In genomic region chr11:61429346-61429690, GRCh38 we compare ENCODE assay signal across 8 cellular contexts. TPM values are rescaled to one million over a fixed set of nuclear protein-coding genes. Genes with fewer than 3 reads are reported as not detected.
DNase-seq lines count a peak whose midpoint lies in the region; ATAC-seq and TF ChIP-seq lines count a peak whose summit lies in the region.

No MANE protein-coding gene starts in this region.

- no TSS peak for BruUV-seq in PC-9 (replicated peaks; lab: Mats Ljungman, UMichigan)

- CTCF ChIA-PET in PC-9 (lab: Charles Lee) = interaction anchor here (0.5 to 1.3 kb wide), 4 partner anchors 43 to 528 kb away, joined by 3 to 17 read pairs (median 5); partner anchors contain the start of gene VWCE

- H3K9me2 ChIP-seq in PC-9 (ENCODE audit: insufficient read depth) = no peaks in the 10 kb centered on the region

- H3K27me3 ChIP-seq in PC-9 (ENCODE audit: insufficient read depth, low read depth) (no peaks in the 10 kb centered on the region), foreskin keratinocyte (no peaks in the 10 kb centered on the region), osteoblast (ENCODE audit: insufficient read depth, low read length) (no peaks in the 10 kb centered on the region), transverse colon (no peaks in the 10 kb centered on the region)

- in situ Hi-C loops in Caki2 (cut with HindIII; ENCODE audit: low pct_unique_long_range_greater_than_20kb, low sequenced_read_pairs) = no loop called here
- in situ Hi-C loops in transverse colon (cut with MboI; ENCODE audit: low pct_ligation_motif_present in 1 of 4, low pct_unique_long_range_greater_than_20kb in 1 of 4, low sequenced_read_pairs in 3 of 4) = no loop called here

- peaks cover 35% of the 10 kb centered on the region; the same call in 1 of the 2 replicates for H3F3A ChIP-seq in PC-9 (ENCODE audit: insufficient read depth, low read depth)

- H2AFZ ChIP-seq in PC-9 (peak overlapping the region; percentile 92), osteoblast (ENCODE audit: low read length) (peak overlapping the region; percentile 77)

- TF ChIP-seq CTCF in PC-9 (conservative IDR thresholded peaks at IDR 0.05) = peak; percentile 31; the same call in 1 of the 2 replicates
- TF ChIP-seq CTCF in foreskin keratinocyte (conservative IDR thresholded peaks at IDR 0.05) = peak; percentile 38
- TF ChIP-seq CTCF in osteoblast (IDR thresholded peaks at IDR 0.05; ENCODE audit: extremely low read depth, low read depth, low read length) = no peak
- peak in 2 of 5 experiments; percentile 23 to 36 for TF ChIP-seq CTCF in transverse colon (IDR thresholded peaks at IDR 0.05)

- H3K27ac ChIP-seq in PC-9 (peak overlapping the region; percentile 86), foreskin keratinocyte (peak overlapping the region; percentile 91), osteoblast (ENCODE audit: low read depth, low read length) (peak overlapping the region; percentile 94), transverse colon (peak overlapping the region; percentile 93 to 100 (median 96))

- POLR2A ChIA-PET in PC-9 (lab: Charles Lee; ENCODE audit: unreplicated experiment) = interaction anchor here (0.6 to 1.5 kb wide), 6 partner anchors 7 to 517 kb away, joined by 3 to 4 read pairs (median 3); partner anchors contain the start of genes CYB561A3 and TMEM138

- no peaks in the 10 kb centered on the region for H3K9me3 ChIP-seq in PC-9 (ENCODE audit: insufficient read depth, low read depth)
- H3K9me3 ChIP-seq in osteoblast (ENCODE audit: low read depth, low read length) = no peaks in the 10 kb centered on the region
- H3K9me3 ChIP-seq in transverse colon = no peaks in the 10 kb centered on the region

- 0% methylated on average over 25 of the region's 37 CpGs; no CpG with 5 or more reads in 1 of the 2 donors for WGBS in transverse colon (ENCODE audit: low coverage in 1 of 2), 2 donors

- H3K4me3 ChIP-seq in PC-9 = peak overlapping the region; percentile 97
- peak overlapping the region; percentile 95 for H3K4me3 ChIP-seq in osteoblast (ENCODE audit: insufficient read depth, low read length)
- peak overlapping the region; percentile 64 to 99 (median 72) for H3K4me3 ChIP-seq in transverse colon

- H3K4me1 ChIP-seq in PC-9 (replicated peaks; ENCODE audit: insufficient read depth) (peaks cover 33% of the 10 kb centered on the region), foreskin keratinocyte (no peaks in the 10 kb centered on the region), osteoblast (ENCODE audit: insufficient read depth, low read length) (peaks cover 17% of the 10 kb centered on the region), transverse colon (peaks cover 18 to 43% (median 27%) of the 10 kb centered on the region in 4 donors)

- no peak for TF ChIP-seq POLR2A in transverse colon (IDR thresholded peaks at IDR 0.05)

- intact Hi-C loops in PC-9 (cut with micrococcal nuclease; ENCODE audit: unreplicated experiment) = no loop called here
- intact Hi-C loops in transverse colon (cut with DNase I; ENCODE audit: low total_unique reads) = no loop called here

- H3K79me2 ChIP-seq in PC-9 (ENCODE audit: low read depth) (peaks cover 94% of the 10 kb centered on the region), osteoblast (ENCODE audit: insufficient read depth, low read length) (peaks cover 97% of the 10 kb centered on the region)

- H3K4me2 ChIP-seq in PC-9 (peak overlapping the region; percentile 92), osteoblast (ENCODE audit: insufficient read depth, low read length) (peak overlapping the region; percentile 97)

- peaks cover 44% of the 10 kb centered on the region for H3K36me3 ChIP-seq in PC-9 (ENCODE audit: low read depth)
- H3K36me3 ChIP-seq in osteoblast (ENCODE audit: insufficient read depth, low read length) = peaks cover 43% of the 10 kb centered on the region
- peaks cover 0 to 37% (median 10%) of the 10 kb centered on the region in 4 donors for H3K36me3 ChIP-seq in transverse colon

- DNase-seq in Caki2 (ENCODE audit: low read depth) = peak; percentile 64
- DNase-seq in PC-9 = peak; percentile 55 to 74
- peak; percentile 60 for DNase-seq in activated effector memory CD4-positive, alpha-beta T cell treated with Interleukin-2 at 50 U/mL for 16 hours
- no peak for DNase-seq in foreskin keratinocyte
- peak; percentile 85 for DNase-seq in osteoblast (ENCODE audit: insufficient read length, low spot score, missing footprints)
- peak; percentile 63 for DNase-seq in transverse colon

- TF ChIP-seq EP300 in transverse colon (IDR thresholded peaks at IDR 0.05; ENCODE audit: low read depth) = no peak

- ATAC-seq in GM19397 (IDR thresholded peaks at IDR 0.05; ENCODE audit: unreplicated experiment) = peak; percentile 52
- peak; percentile 40 for ATAC-seq in HG03520 (IDR thresholded peaks at IDR 0.05; ENCODE audit: unreplicated experiment)
- ATAC-seq in foreskin keratinocyte = peak; percentile 42

- H4K20me1 ChIP-seq in PC-9 (ENCODE audit: insufficient read depth) (peaks cover 40% of the 10 kb centered on the region), osteoblast (ENCODE audit: insufficient read depth, low read length) (peaks cover 20% of the 10 kb centered on the region)

RNA-seq across cellular contexts. Expression of gene CPSF7, which starts 0.5 kb away (rescaled TPM):
- total RNA-seq in Caki2 (2014; rRNA removed; shearing (Covaris generic); ENCODE audit: low replicate concordance) = 24.5 and 44.8 TPM in 2 replicates
- total RNA-seq in PC-9 (2021) (82.7 and 87.0 TPM in 2 replicates), foreskin keratinocyte (47.7 and 48.2 TPM in 2 replicates), osteoblast (29.0 and 29.2 TPM in 2 replicates), transverse colon (10 to 100 TPM; 43.6 to 65.1 (median 53.7) TPM)
- polyA plus RNA-seq in foreskin keratinocyte = 24.7 and 30.0 TPM in 2 replicates

RNA-seq across cellular contexts. Expression of gene SDHAF2, which starts 0.6 kb away (rescaled TPM):
- 21.6 and 25.1 TPM in 2 replicates for total RNA-seq in Caki2 (2014; rRNA removed; shearing (Covaris generic); ENCODE audit: low replicate concordance)
- total RNA-seq in PC-9 (2021) (32.5 and 38.3 TPM in 2 replicates), foreskin keratinocyte (30.2 and 30.6 TPM in 2 replicates), osteoblast (37.7 and 46.3 TPM in 2 replicates), transverse colon (100 to 1,000 TPM in 1 of 4 donors, 10 to 100 TPM in 3; 65.8 to 122 (median 81.4) TPM)
- polyA plus RNA-seq in foreskin keratinocyte = 49.8 and 53.2 TPM in 2 replicates

RNA-seq across cellular contexts. Expression of gene TMEM216, which starts 36.9 kb away (rescaled TPM):
- total RNA-seq in Caki2 (2014; rRNA removed; shearing (Covaris generic); ENCODE audit: low replicate concordance) = 13.3 and 23.6 TPM in 2 replicates
- total RNA-seq in PC-9 (2021) = 17.6 and 21.1 TPM in 2 replicates
- total RNA-seq in foreskin keratinocyte = 10.6 and 11.6 TPM in 2 replicates
- 12.0 and 16.7 TPM in 2 replicates for polyA plus RNA-seq in foreskin keratinocyte
- 5.8 and 8.3 TPM in 2 replicates for total RNA-seq in osteoblast
- 10 to 100 TPM in 3 of 4 donors, 1 to 10 TPM in 1; 1.9 to 32.8 (median 14.6) TPM for total RNA-seq in transverse colon

Comparison
In these comparisons a context has a peak if more than half of its experiments do, and no peak if none do; other contexts are left out.
1. DNase-seq: peak in Caki2 (single experiment), PC-9 (2 of 2), activated effector memory CD4-positive, alpha-beta T cell treated with Interleukin-2 at 50 U/mL for 16 hours (single experiment), osteoblast (single experiment) and transverse colon (single experiment); none in foreskin keratinocyte (0 of 2).
2. Peak in every context shown above with its lines, with median percentiles within 50 percentile points of each other: ATAC-seq, H3K27ac ChIP-seq and H3K4me3 ChIP-seq.